ENCODE assay signal across 17 cellular contexts in the genomic region with DNA sequence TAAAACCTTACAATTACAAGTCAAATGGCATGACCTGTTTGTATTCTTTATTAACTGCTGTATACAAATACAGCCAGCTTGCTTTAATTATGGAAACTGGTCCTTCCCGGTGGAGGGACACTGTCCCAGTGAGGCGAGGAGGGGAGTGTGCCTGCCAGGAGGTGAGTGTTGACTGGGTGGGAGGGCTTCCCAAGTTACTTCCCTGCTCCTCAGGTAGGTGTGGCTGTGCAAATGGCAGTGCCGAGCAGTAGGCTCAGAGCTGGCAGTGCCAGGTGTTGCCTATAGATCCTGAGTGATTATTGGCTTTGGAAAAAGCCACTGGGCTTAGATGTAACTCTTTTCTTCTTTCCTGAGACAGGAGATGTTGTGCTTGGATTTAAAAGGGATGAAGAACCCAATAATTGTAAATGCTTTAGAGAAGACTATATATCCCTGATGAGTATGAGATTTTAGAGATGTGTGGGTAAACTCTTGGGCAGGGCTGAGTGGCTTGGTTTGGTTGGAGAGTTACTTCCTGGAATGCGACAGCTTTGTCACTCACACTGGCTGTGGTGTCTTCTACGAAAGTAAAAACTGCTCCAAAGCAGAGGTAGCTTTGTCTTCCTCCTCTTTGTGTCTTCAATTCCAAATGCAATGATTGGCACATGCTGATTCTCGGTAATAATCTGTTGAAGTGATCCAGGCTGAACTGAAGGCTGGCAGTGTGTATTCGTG. TPM values are rescaled to one million over a fixed set of nuclear protein-coding genes. Genes with fewer than 3 reads are reported as not detected.
DNase-seq lines count a peak whose midpoint lies in the region; TF ChIP-seq lines count a peak whose summit lies in the region.
"Had no signal": no experiment of that assay in that cellular context is flagged by ENCODE, and none has a peak within 500 bp of the region (broad histone marks: within the 10 kb centered on the region; RNA-seq: fewer than 3 reads in every experiment).

No MANE protein-coding gene starts in this region.

- CTCF ChIA-PET in AG04450 (lab: Charles Lee), result interaction anchor here (0.8 to 4.2 kb wide), 3 partner anchors 68 to 135 kb away, joined by 3 to 26 read pairs (median 9); no protein-coding TSS in a partner anchor

- in situ Hi-C loops in KBM-7 (cut with MboI; ENCODE audit: low pct_unique_long_range_greater_than_20kb, low sequenced_read_pairs), result no loop called here

- no peaks in the 10 kb centered on the region for H3K79me2 ChIP-seq in fibroblast of lung (ENCODE audit: control insufficient read depth, insufficient read depth, low read length)
- H3K79me2 ChIP-seq: hepatocyte had no signal

- DNase-seq in AG04450 (ENCODE audit: low read depth, low spot score) (no peak), KBM-7 (peak; percentile 40), fibroblast of lung (ENCODE audit: low read depth in 2 of 2) (no peak), pons (ENCODE audit: low spot score) (peak; percentile 1), LoVo (ENCODE audit: low spot score) (no peak), NCI-H1417 (lab: John Stamatoyannopoulos, UW) (no peak), NCI-H524 treated with DMSO at 0.1 percent for 48 hours (lab: John Stamatoyannopoulos, UW) (no peak)
- DNase-seq in activated effector memory CD4-positive, alpha-beta T cell treated with Interleukin-2 at 50 U/mL for 16 hours, result no peak
- DNase-seq: activated CD4-positive, alpha-beta T cell treated with anti-CD3 and anti-CD28 coated beads for 48 hours; activated gamma-delta T cell; C1 segment of cervical spinal cord; HCEC 1CT; MM.1S; NCI-H2171 treated with DMSO at 0.1 percent for 48 hours; pancreas; stimulated activated CD4-positive, alpha-beta T cell treated with anti-CD3 and anti-CD28 coated beads, Interleukin-2, amount 100 ng/mL, for 24 hours had no signal

- no peaks in the 10 kb centered on the region for H3K27me3 ChIP-seq in AG04450 (ENCODE audit: control insufficient read depth, insufficient read depth, low read length)
- H3K27me3 ChIP-seq in fibroblast of lung (ENCODE audit: control insufficient read depth, insufficient read depth, low read length), result no peaks in the 10 kb centered on the region
- H3K27me3 ChIP-seq: hepatocyte, pancreas had no signal

- H3K27ac ChIP-seq in AG04450 (ENCODE audit: low read depth, low read length), result peak overlapping the region; percentile 59
- H3K27ac ChIP-seq in fibroblast of lung (ENCODE audit: insufficient read depth, low read length), result peak overlapping the region; percentile 35
- H3K27ac ChIP-seq: hepatocyte had no signal

- H3K36me3 ChIP-seq in fibroblast of lung (ENCODE audit: control insufficient read depth, insufficient read depth, low read length), result peaks cover 1% of the 10 kb centered on the region

- no peak overlapping the region for H2AFZ ChIP-seq in fibroblast of lung (ENCODE audit: low read length)
- H2AFZ ChIP-seq: hepatocyte had no signal

- H3K4me2 ChIP-seq in fibroblast of lung (ENCODE audit: extremely low read depth, insufficient read depth, low read length), result peak overlapping the region; percentile 13
- H3K4me2 ChIP-seq: hepatocyte had no signal

- no peaks in the 10 kb centered on the region for H3K9me3 ChIP-seq in AG04450 (ENCODE audit: control insufficient read depth, insufficient read depth, low read length)
- no peaks in the 10 kb centered on the region for H3K9me3 ChIP-seq in fibroblast of lung (ENCODE audit: control insufficient read depth, insufficient read depth, low read depth, low read length)
- H3K9me3 ChIP-seq: pancreas had no signal

- H3K4me3 ChIP-seq in AG04450 (ENCODE audit: low read depth, low read length) (no peak overlapping the region), fibroblast of lung (replicated peaks in 1 of 4; ENCODE audit: control extremely low read depth in 1 of 4, insufficient read depth in 1 of 4, low read depth in 3 of 4, low read length in 4 of 4) (no peak overlapping the region)
- H3K4me3 ChIP-seq: hepatocyte, pancreas had no signal

- TF ChIP-seq CTCF in AG04450 (IDR thresholded peaks at IDR 0.05; ENCODE audit: low read depth, low read length), result no peak
- no peak for TF ChIP-seq CTCF in fibroblast of lung (conservative IDR thresholded peaks at IDR 0.05 in 1 of 2, IDR thresholded peaks at IDR 0.05 in 1 of 2; ENCODE audit: low read depth in 1 of 2, low read length in 2 of 2)

- POLR2A ChIA-PET in AG04450 (lab: Yijun Ruan, JAX), result interaction anchor here (1.1 to 1.2 kb wide), 2 partner anchors 19 to 47 kb away, joined by 3 read pairs; no protein-coding TSS in a partner anchor

- H4K20me1 ChIP-seq in fibroblast of lung (ENCODE audit: control insufficient read depth, extremely low read depth, insufficient read depth, low read length), result no peaks in the 10 kb centered on the region

- H3K9ac ChIP-seq in fibroblast of lung (ENCODE audit: insufficient read depth, low read length), result no peak overlapping the region

- H3K4me1 ChIP-seq in fibroblast of lung (ENCODE audit: control insufficient read depth, extremely low read depth, insufficient read depth, low read length), result peaks cover 11% of the 10 kb centered on the region

RNA-seq across cellular contexts. Expression of a gene that starts 43.7 kb away (rescaled TPM):
- polyA plus RNA-seq in AG04450 (2011; rRNA removed), result 233 and 306 TPM in 2 replicates
- polyA minus RNA-seq in AG04450 (2011; rRNA and poly(A)+ RNA removed), result 94.4 and 134 TPM in 2 replicates
- 54.2 and 91.8 TPM in 2 replicates for total RNA-seq in fibroblast of lung
- 277 and 429 TPM in 2 replicates for polyA plus RNA-seq in fibroblast of lung
- polyA plus RNA-seq in fibroblast of lung (2012), result 316 and 494 TPM in 2 replicates
- polyA minus RNA-seq in fibroblast of lung (ENCODE audit: low replicate concordance), result 106 and 144 TPM in 2 replicates

RNA-seq across cellular contexts. Expression of a gene that starts 47.7 kb away (rescaled TPM):
- polyA plus RNA-seq in AG04450 (2011; rRNA removed) (303 and 360 TPM in 2 replicates), fibroblast of lung (188 and 338 TPM in 2 replicates)
- 690 and 767 TPM in 2 replicates for polyA minus RNA-seq in AG04450 (2011; rRNA and poly(A)+ RNA removed)
- total RNA-seq in fibroblast of lung, result 222 and 337 TPM in 2 replicates
- 86.7 and 178 TPM in 2 replicates for polyA plus RNA-seq in fibroblast of lung (2012)
- 363 and 762 TPM in 2 replicates for polyA minus RNA-seq in fibroblast of lung (ENCODE audit: low replicate concordance)

Comparison
In these comparisons a context has a peak if more than half of its experiments do, and no peak if none do; other contexts are left out.
1. DNase-seq: peak in KBM-7 (single experiment) and pons (single experiment); none in AG04450 (single experiment), fibroblast of lung (0 of 2), activated effector memory CD4-positive, alpha-beta T cell treated with Interleukin-2 at 50 U/mL for 16 hours (single experiment), LoVo (single experiment), NCI-H1417 (0 of 3) and NCI-H524 treated with DMSO at 0.1 percent for 48 hours (single experiment).